In the genomic region with DNA sequence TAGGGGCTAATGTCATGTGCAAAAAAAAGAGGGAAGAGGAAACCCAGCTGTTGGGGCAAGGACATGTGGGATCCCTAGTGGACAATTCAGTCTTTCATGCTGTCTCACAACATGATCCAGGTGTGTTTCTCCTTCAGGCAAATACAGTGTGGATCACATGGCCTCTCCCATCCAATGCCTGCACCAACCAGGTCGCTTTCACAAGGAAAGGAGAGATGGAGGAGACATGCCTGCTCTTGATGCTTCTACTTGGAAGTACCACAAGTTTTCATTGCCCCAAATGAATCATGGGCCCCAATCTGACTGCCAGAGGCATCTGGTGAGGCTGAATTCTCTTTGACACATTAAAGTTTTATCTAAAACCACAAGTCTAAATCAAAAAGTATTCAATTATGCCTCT, we compare ENCODE assay signal across 1 cellular context.
TF ChIP-seq lines count a peak whose summit lies in the region.

No MANE protein-coding gene starts in this region.

TF ChIP-seq in GM23338, 12 proteins besides CTCF, POLR2A, EP300 and RAD21 (continued from another document):
- TF ChIP-seq, protein P1, sequence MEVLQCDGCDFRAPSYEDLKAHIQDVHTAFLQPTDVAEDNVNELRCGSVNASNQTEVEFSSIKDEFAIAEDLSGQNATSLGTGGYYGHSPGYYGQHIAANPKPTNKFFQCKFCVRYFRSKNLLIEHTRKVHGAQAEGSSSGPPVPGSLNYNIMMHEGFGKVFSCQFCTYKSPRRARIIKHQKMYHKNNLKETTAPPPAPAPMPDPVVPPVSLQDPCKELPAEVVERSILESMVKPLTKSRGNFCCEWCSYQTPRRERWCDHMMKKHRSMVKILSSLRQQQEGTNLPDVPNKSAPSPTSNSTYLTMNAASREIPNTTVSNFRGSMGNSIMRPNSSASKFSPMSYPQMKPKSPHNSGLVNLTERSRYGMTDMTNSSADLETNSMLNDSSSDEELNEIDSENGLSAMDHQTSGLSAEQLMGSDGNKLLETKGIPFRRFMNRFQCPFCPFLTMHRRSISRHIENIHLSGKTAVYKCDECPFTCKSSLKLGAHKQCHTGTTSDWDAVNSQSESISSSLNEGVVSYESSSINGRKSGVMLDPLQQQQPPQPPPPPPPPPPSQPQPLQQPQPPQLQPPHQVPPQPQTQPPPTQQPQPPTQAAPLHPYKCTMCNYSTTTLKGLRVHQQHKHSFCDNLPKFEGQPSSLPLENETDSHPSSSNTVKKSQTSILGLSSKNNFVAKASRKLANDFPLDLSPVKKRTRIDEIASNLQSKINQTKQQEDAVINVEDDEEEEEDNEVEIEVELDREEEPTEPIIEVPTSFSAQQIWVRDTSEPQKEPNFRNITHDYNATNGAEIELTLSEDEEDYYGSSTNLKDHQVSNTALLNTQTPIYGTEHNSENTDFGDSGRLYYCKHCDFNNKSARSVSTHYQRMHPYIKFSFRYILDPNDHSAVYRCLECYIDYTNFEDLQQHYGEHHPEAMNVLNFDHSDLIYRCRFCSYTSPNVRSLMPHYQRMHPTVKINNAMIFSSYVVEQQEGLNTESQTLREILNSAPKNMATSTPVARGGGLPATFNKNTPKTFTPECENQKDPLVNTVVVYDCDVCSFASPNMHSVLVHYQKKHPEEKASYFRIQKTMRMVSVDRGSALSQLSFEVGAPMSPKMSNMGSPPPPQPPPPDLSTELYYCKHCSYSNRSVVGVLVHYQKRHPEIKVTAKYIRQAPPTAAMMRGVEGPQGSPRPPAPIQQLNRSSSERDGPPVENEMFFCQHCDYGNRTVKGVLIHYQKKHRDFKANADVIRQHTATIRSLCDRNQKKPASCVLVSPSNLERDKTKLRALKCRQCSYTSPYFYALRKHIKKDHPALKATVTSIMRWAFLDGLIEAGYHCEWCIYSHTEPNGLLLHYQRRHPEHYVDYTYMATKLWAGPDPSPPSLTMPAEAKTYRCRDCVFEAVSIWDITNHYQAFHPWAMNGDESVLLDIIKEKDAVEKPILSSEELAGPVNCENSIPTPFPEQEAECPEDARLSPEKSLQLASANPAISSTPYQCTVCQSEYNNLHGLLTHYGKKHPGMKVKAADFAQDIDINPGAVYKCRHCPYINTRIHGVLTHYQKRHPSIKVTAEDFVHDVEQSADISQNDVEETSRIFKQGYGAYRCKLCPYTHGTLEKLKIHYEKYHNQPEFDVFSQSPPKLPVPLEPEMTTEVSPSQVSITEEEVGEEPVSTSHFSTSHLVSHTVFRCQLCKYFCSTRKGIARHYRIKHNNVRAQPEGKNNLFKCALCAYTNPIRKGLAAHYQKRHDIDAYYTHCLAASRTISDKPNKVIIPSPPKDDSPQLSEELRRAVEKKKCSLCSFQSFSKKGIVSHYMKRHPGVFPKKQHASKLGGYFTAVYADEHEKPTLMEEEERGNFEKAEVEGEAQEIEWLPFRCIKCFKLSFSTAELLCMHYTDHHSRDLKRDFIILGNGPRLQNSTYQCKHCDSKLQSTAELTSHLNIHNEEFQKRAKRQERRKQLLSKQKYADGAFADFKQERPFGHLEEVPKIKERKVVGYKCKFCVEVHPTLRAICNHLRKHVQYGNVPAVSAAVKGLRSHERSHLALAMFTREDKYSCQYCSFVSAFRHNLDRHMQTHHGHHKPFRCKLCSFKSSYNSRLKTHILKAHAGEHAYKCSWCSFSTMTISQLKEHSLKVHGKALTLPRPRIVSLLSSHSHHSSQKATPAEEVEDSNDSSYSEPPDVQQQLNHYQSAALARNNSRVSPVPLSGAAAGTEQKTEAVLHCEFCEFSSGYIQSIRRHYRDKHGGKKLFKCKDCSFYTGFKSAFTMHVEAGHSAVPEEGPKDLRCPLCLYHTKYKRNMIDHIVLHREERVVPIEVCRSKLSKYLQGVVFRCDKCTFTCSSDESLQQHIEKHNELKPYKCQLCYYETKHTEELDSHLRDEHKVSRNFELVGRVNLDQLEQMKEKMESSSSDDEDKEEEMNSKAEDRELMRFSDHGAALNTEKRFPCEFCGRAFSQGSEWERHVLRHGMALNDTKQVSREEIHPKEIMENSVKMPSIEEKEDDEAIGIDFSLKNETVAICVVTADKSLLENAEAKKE (CRISPR knock-in tag; IDR thresholded peaks at IDR 0.05) = no peak
- TF ChIP-seq CREB1 (CRISPR knock-in tag; IDR thresholded peaks at IDR 0.05; ENCODE audit: low read depth) = no peak
- no peak for TF ChIP-seq NANOG (IDR thresholded peaks at IDR 0.05; ENCODE audit: borderline replicate concordance)
TF ChIP-seq in GM23338: peak in this region for 0.
